ENCODE assay signal across 19 cellular contexts in the genomic region with DNA sequence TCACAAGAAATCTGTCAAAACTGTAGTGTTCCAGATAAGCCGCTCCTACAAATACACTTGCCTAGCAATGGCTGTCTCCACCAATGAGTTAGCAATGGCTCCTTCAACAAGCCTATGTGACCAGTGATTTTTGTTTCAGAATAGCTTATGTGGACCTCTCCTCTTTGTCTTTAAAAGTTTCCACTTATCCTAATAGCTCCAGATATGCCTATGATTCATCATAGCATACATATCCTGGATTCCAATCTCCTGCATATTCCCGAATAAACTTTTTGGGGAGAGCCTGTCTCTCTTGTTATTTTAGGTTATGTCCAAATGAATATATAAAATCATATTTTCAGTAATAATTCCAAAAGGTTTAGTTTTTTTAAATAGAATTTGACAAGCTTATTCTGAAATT.
DNase-seq lines count a peak whose midpoint lies in the region; ATAC-seq, FAIRE-seq and TF ChIP-seq lines count a peak whose summit lies in the region.
"Had no signal": no experiment of that assay in that cellular context is flagged by ENCODE, and none has a peak within 500 bp of the region (broad histone marks: within the 10 kb centered on the region; RNA-seq: fewer than 3 reads in every experiment).

No MANE protein-coding gene starts in this region.

- no peak for FAIRE-seq in RCC 7860 (lab: Jason Lieb, UNC)
- FAIRE-seq: A549, D721Med, GM12891, GM19239, HTR-8/SVneo had no signal

- H3K4me3 ChIP-seq in fibroblast of the aortic adventitia (ENCODE audit: low read depth, low read length) = no peak overlapping the region
- H3K4me3 ChIP-seq: A549, GM23248 had no signal

- no peak for TF ChIP-seq CTCF in fibroblast of the aortic adventitia (IDR thresholded peaks at IDR 0.05; ENCODE audit: insufficient read depth, low read length)

- no peak for ATAC-seq in HG03135 (IDR thresholded peaks at IDR 0.05; ENCODE audit: unreplicated experiment)
- ATAC-seq: A549, HCT116 had no signal

- peak; percentile 0 for DNase-seq in EH (ENCODE audit: low read depth)
- peak; percentile 44 for DNase-seq in HCEC 1CT
- peak; percentile 64 for DNase-seq in NCI-H226
- peak; percentile 26 for DNase-seq in fibroblast of the aortic adventitia (ENCODE audit: low read depth)
- no peak for DNase-seq in NAMALWA (ENCODE audit: low spot score)
- no peak for DNase-seq in RCC 7860 (ENCODE audit: low spot score)
- DNase-seq in activated naive CD4-positive, alpha-beta T cell treated with Interleukin-2 at 50 U/mL for 16 hours = no peak
- DNase-seq: AML-193; Caco-2; CD4-positive, alpha-beta T cell; KBM-7 had no signal

Comparison
In these comparisons a context has a peak if more than half of its experiments do, and no peak if none do; other contexts are left out.
1. DNase-seq: peak in EH (single experiment), HCEC 1CT (single experiment), NCI-H226 (single experiment) and fibroblast of the aortic adventitia (single experiment); none in NAMALWA (single experiment), RCC 7860 (single experiment) and activated naive CD4-positive, alpha-beta T cell treated with Interleukin-2 at 50 U/mL for 16 hours (single experiment).